Comparison of ENCODE assay signal across 23 cellular contexts in the genomic region with DNA sequence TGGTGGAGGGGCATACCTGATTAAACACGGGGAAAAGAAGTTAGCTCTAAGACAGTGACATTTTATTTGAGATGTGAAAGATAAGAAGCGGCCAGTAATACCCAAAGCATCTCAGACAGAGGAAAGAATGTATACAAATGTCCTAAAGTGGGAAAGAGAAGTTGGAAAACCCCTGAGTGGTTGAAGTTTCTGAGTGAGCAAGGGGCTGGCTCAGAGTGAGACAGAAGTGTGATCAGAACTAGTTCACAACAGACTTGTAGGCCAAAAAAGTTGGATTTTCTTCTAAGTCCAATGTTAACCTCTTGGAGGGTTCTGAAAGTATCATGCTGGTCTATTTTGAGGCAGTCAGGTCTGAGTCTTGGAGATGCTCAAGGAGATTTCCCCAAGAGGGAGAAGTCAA.
DNase-seq lines count a peak whose midpoint lies in the region; ATAC-seq and TF ChIP-seq lines count a peak whose summit lies in the region.
"Had no signal": no experiment of that assay in that cellular context is flagged by ENCODE, and none has a peak within 500 bp of the region (broad histone marks: within the 10 kb centered on the region; RNA-seq: fewer than 3 reads in every experiment).

No MANE protein-coding gene starts in this region.

- no peaks in the 10 kb centered on the region for H3K9me3 ChIP-seq in AG04450 (ENCODE audit: control insufficient read depth, insufficient read depth, low read length)
- no peaks in the 10 kb centered on the region for H3K9me3 ChIP-seq in adipocyte (ENCODE audit: control insufficient read depth, low read length)
- H3K9me3 ChIP-seq: BE2C had no signal

- H3K4me3 ChIP-seq in AG04450 (ENCODE audit: low read depth, low read length) (no peak overlapping the region), adipocyte (ENCODE audit: low read length) (no peak overlapping the region), fibroblast of villous mesenchyme (ENCODE audit: low read depth, low read length) (no peak overlapping the region)
- H3K4me3 ChIP-seq: K562, SK-N-MC had no signal

- POLR2A ChIA-PET in AG04450 (lab: Yijun Ruan, JAX) = interaction anchor here (1.0 kb wide), 1 partner anchor 40 kb away, joined by 4 read pairs; no protein-coding TSS in a partner anchor

- no peak for TF ChIP-seq CTCF in AG04450 (IDR thresholded peaks at IDR 0.05; ENCODE audit: low read depth, low read length)
- TF ChIP-seq CTCF in fibroblast of villous mesenchyme (IDR thresholded peaks at IDR 0.05; ENCODE audit: insufficient read depth, low read depth, low read length) = no peak

- no peak overlapping the region for H3K9ac ChIP-seq in adipocyte (ENCODE audit: low read length)

- ATAC-seq in HG02870 (IDR thresholded peaks at IDR 0.05; ENCODE audit: unreplicated experiment) = peak; percentile 59
- no peak for ATAC-seq in HG03097 (IDR thresholded peaks at IDR 0.05; ENCODE audit: low FRiP score, unreplicated experiment)
- ATAC-seq: HCT116, K562, Panc1 had no signal

- no peaks in the 10 kb centered on the region for H3K4me1 ChIP-seq in adipocyte (ENCODE audit: control insufficient read depth, insufficient read depth, low read length)
- H3K4me1 ChIP-seq: BE2C had no signal

- CTCF ChIA-PET in AG04450 (lab: Charles Lee) = interaction anchor here (0.5 to 1.1 kb wide), 6 partner anchors 28 to 1313 kb away, joined by 3 to 5 read pairs (median 4); no protein-coding TSS in a partner anchor

- H3K27me3 ChIP-seq in AG04450 (ENCODE audit: control insufficient read depth, insufficient read depth, low read length) = no peaks in the 10 kb centered on the region
- H3K27me3 ChIP-seq in adipocyte (replicated peaks; ENCODE audit: control insufficient read depth, insufficient read depth, low read length) = peaks cover 4% of the 10 kb centered on the region
- H3K27me3 ChIP-seq: BE2C had no signal

- no peaks in the 10 kb centered on the region for H3K36me3 ChIP-seq in adipocyte (ENCODE audit: control insufficient read depth, insufficient read depth, low read length, severe bottlenecking)
- H3K36me3 ChIP-seq: BE2C had no signal

- peak; percentile 21 for DNase-seq in AG04450 (ENCODE audit: low read depth, low spot score)
- DNase-seq in adipocyte (ENCODE audit: low read depth) = peak; percentile 19
- DNase-seq in fibroblast of villous mesenchyme (ENCODE audit: low read depth) = peak; percentile 49
- DNase-seq in HuH-7 (ENCODE audit: low spot score) = no peak
- DNase-seq in SKM-1 treated with dmso at 0.1 percent for 144 hours (lab: John Stamatoyannopoulos, UW; ENCODE audit: unreplicated experiment) = no peak
- DNase-seq in NCI-H1105 treated with DMSO at 0.1 percent for 48 hours (lab: John Stamatoyannopoulos, UW) = no peak
- DNase-seq: BE2C, DMS53, GF-D8, Kasumi-1, NCI-H2029 treated with DMSO at 0.1 percent for 48 hours, NCI-H2227 treated with DMSO at 0.1 percent for 48 hours, NCI-H69, SHP77, SW 1271 had no signal

- peak overlapping the region; percentile 3 for H3K27ac ChIP-seq in AG04450 (ENCODE audit: low read depth, low read length)
- H3K27ac ChIP-seq: 22Rv1, RWPE1, SK-N-MC had no signal

Comparison
In these comparisons a context has a peak if more than half of its experiments do, and no peak if none do; other contexts are left out.
1. DNase-seq: peak in AG04450 (single experiment), adipocyte (single experiment) and fibroblast of villous mesenchyme (single experiment); none in HuH-7 (single experiment), SKM-1 treated with dmso at 0.1 percent for 144 hours (single experiment) and NCI-H1105 treated with DMSO at 0.1 percent for 48 hours (single experiment).